17 cellular contexts compared by ENCODE assay signal in genomic region chr12:12263909-12264308, GRCh38. TPM values are rescaled to one million over a fixed set of nuclear protein-coding genes. Genes with fewer than 3 reads are reported as not detected.
DNase-seq lines count a peak whose midpoint lies in the region; ATAC-seq, FAIRE-seq and TF ChIP-seq lines count a peak whose summit lies in the region.
"Had no signal": no experiment of that assay in that cellular context is flagged by ENCODE, and none has a peak within 500 bp of the region (broad histone marks: within the 10 kb centered on the region; RNA-seq: fewer than 3 reads in every experiment).

No MANE protein-coding gene starts in this region.

- TF ChIP-seq RAD21 in HepG2 (CRISPR knock-in tag; IDR thresholded peaks at IDR 0.05), result no peak

- H4K20me1 ChIP-seq in GM23248 (ENCODE audit: insufficient read depth) (no peaks in the 10 kb centered on the region), HepG2 (ENCODE audit: insufficient read depth, low read length) (peaks cover 30% of the 10 kb centered on the region)

- ATAC-seq in HepG2, result no peak
- no peak for ATAC-seq in gastrocnemius medialis
- ATAC-seq in HG03439 (IDR thresholded peaks at IDR 0.05; ENCODE audit: unreplicated experiment), result no peak
- ATAC-seq in GM21717 (IDR thresholded peaks at IDR 0.05; ENCODE audit: unreplicated experiment), result no peak
- ATAC-seq: stimulated activated naive CD8-positive, alpha-beta T cell treated with anti-CD3 and anti-CD28 coated beads, Interleukin-15, amount 100 ng/mL, for 72 hours had no signal

- TF ChIP-seq POLR2A in HepG2 (IDR thresholded peaks at IDR 0.05; ENCODE audit: insufficient read depth in 1 of 2, low read depth in 2 of 2, low read length in 2 of 2) (no peak), gastrocnemius medialis (IDR thresholded peaks at IDR 0.05) (no peak)

- H3K9ac ChIP-seq in GM23248 (no peak overlapping the region), adipocyte (ENCODE audit: low read length) (no peak overlapping the region), HepG2 (ENCODE audit: insufficient read depth, low read depth, low read length) (no peak overlapping the region)

- H2AFZ ChIP-seq in GM23248 (no peak overlapping the region), HepG2 (ENCODE audit: low read length) (no peak overlapping the region)

- no peak for TF ChIP-seq EP300 in HepG2 (IDR thresholded peaks at IDR 0.05; ENCODE audit: low read depth in 2 of 2, low read length in 2 of 2)
- TF ChIP-seq EP300 in HepG2 (CRISPR knock-in tag; IDR thresholded peaks at IDR 0.05; ENCODE audit: borderline replicate concordance), result no peak

- no peak overlapping the region for H3K27ac ChIP-seq in GM23248
- H3K27ac ChIP-seq in HepG2 (ENCODE audit: extremely low read length, insufficient read depth, low read length), result no peak overlapping the region
- peak overlapping the region in 3 of 4 donors; percentile 90 to 99 (median 98) for H3K27ac ChIP-seq in gastrocnemius medialis
- no peak overlapping the region for H3K27ac ChIP-seq in caudate nucleus (ENCODE audit: low read depth, low read length)
- H3K27ac ChIP-seq in tibial artery, result no peak overlapping the region
- H3K27ac ChIP-seq: cardiac muscle cell had no signal

- peak overlapping the region; percentile 29 for H3K4me2 ChIP-seq in GM23248 (ENCODE audit: unreplicated experiment)
- H3K4me2 ChIP-seq in HepG2 (ENCODE audit: low read depth, low read length), result peak overlapping the region; percentile 96

- BruUV-seq in HepG2 (replicated peaks; lab: Mats Ljungman, UMichigan), result no TSS peak

- peaks cover 78% of the 10 kb centered on the region for H3K79me2 ChIP-seq in GM23248 (ENCODE audit: insufficient read depth)
- peaks cover 77% of the 10 kb centered on the region for H3K79me2 ChIP-seq in HepG2 (ENCODE audit: insufficient read depth, low read length)

- POLR2A ChIA-PET in HepG2 (lab: Yijun Ruan, JAX), result interaction anchor here (1.1 kb wide), 1 partner anchor 93 kb away, joined by 3 read pairs; the partner anchor contains the start of gene BORCS5

- TF ChIP-seq CTCF in HepG2 (CRISPR knock-in tag; IDR thresholded peaks at IDR 0.05) (no peak), gastrocnemius medialis (IDR thresholded peaks at IDR 0.05 in 4 of 5, conservative IDR thresholded peaks at IDR 0.05 in 1 of 5) (no peak), tibial artery (IDR thresholded peaks at IDR 0.05) (no peak)

- H3K4me3 ChIP-seq in GM23248, result peak overlapping the region; percentile 85; the same call in 1 of the 2 replicates
- H3K4me3 ChIP-seq in adipocyte (ENCODE audit: low read length), result peak overlapping the region; percentile 95
- H3K4me3 ChIP-seq in HepG2 (replicated peaks in 1 of 3; ENCODE audit: insufficient read depth in 1 of 3, low read depth in 2 of 3, low read length in 3 of 3), result peak overlapping the region in 2 of 3 experiments; percentile 90 to 95; a peak in 4 of 6 replicates
- no peak overlapping the region for H3K4me3 ChIP-seq in gastrocnemius medialis
- H3K4me3 ChIP-seq in tibial artery, result no peak overlapping the region

- WGBS in GM23248 (ENCODE audit: low coverage in 1 of 2, low lambda C conversion rate in 2 of 2, missing lambda C conversion rate in 2 of 2), 2 experiments, result 46 to 56% methylated on average over 2 of the region's 2 CpGs
- 39% methylated on average over 2 of the region's 2 CpGs for WGBS in HepG2 (ENCODE audit: low lambda C conversion rate)

- in situ Hi-C loops in GM23248 (cut with MboI), result no loop called here
- in situ Hi-C loops in HepG2 (cut with HindIII; ENCODE audit: extremely low pct_ligation_motif_present, low pct_unique_long_range_greater_than_20kb), result no loop called here
- in situ Hi-C loops in gastrocnemius medialis (cut with MboI; ENCODE audit: low sequenced_read_pairs in 4 of 4), result no loop called here

- CTCF ChIA-PET in HepG2 (lab: Yijun Ruan, JAX; ENCODE audit: low intra/inter-chr PET ratio, low total read pairs), result no interaction called here

- peak; percentile 30 for FAIRE-seq in HepG2 (lab: Jason Lieb, UNC)

- H3K27me3 ChIP-seq in GM23248 (replicated peaks; ENCODE audit: insufficient read depth), result no peaks in the 10 kb centered on the region
- no peaks in the 10 kb centered on the region for H3K27me3 ChIP-seq in adipocyte (replicated peaks; ENCODE audit: control insufficient read depth, insufficient read depth, low read length)
- H3K27me3 ChIP-seq in HepG2 (ENCODE audit: control insufficient read depth in 1 of 2, insufficient read depth in 2 of 2, low read length in 2 of 2), result no peaks in the 10 kb centered on the region; a peak in 1 of 5 replicates
- no peaks in the 10 kb centered on the region for H3K27me3 ChIP-seq in gastrocnemius medialis
- no peaks in the 10 kb centered on the region for H3K27me3 ChIP-seq in tibial artery
- H3K27me3 ChIP-seq: cardiac muscle cell had no signal

- intact Hi-C loops in HepG2 (cut with micrococcal nuclease; ENCODE audit: unreplicated experiment) (no loop called here), gastrocnemius medialis (cut with DNase I; ENCODE audit: low total_unique reads) (loop anchor here (10.0 kb wide), 2 partner anchors 479 to 619 kb away; partner anchors contain the start of gene ETV6), tibial artery (cut with DNase I; ENCODE audit: low total_unique reads) (loop anchor here (10.0 kb wide), 1 partner anchor 451 kb away; the partner anchor contains the start of gene CDKN1B)

- H3K4me1 ChIP-seq in GM23248 (ENCODE audit: insufficient read depth) (0 out of 2 replicates have a peak, but pooled peaks cover 7% of the 10 kb centered on the region), adipocyte (ENCODE audit: control insufficient read depth, insufficient read depth, low read length) (peaks cover 14% of the 10 kb centered on the region), HepG2 (ENCODE audit: insufficient read depth, low read length) (peaks cover 41% of the 10 kb centered on the region), gastrocnemius medialis (peaks cover 21 to 25% of the 10 kb centered on the region in 2 donors), tibial artery (peaks cover 0 to 20% (median 8%) of the 10 kb centered on the region in 4 donors)

- H3K36me3 ChIP-seq in GM23248 (ENCODE audit: low read depth) (no peaks in the 10 kb centered on the region), adipocyte (ENCODE audit: control insufficient read depth, insufficient read depth, low read length, severe bottlenecking) (no peaks in the 10 kb centered on the region), HepG2 (replicated peaks in 1 of 2; ENCODE audit: control insufficient read depth in 1 of 2, insufficient read depth in 2 of 2, low read length in 2 of 2) (no peaks in the 10 kb centered on the region), gastrocnemius medialis (no peaks in the 10 kb centered on the region), tibial artery (no peaks in the 10 kb centered on the region)
- H3K36me3 ChIP-seq: cardiac muscle cell had no signal

- no peaks in the 10 kb centered on the region for H3K9me2 ChIP-seq in GM23248 (ENCODE audit: insufficient read depth)

- H3F3A ChIP-seq in GM23248 (ENCODE audit: insufficient read depth), result peaks cover 13% of the 10 kb centered on the region; the same call in 1 of the 2 replicates

- DNase-seq in GM23248, result no peak
- DNase-seq in adipocyte (ENCODE audit: low read depth), result peak; percentile 38
- DNase-seq in HepG2 (ENCODE audit: low spot score), result no peak
- no peak for DNase-seq in gastrocnemius medialis
- DNase-seq in caudate nucleus (lab: John Stamatoyannopoulos, UW), result no peak
- DNase-seq in tibial artery, result no peak
- DNase-seq: activated naive CD4-positive, alpha-beta T cell treated with anti-CD3 and anti-CD28 coated beads, Interleukin-2, amount 50 U/mL, for 16 hours; DMS 273 treated with DMSO at 0.1 percent for 48 hours; H7; NCI-H2081; NCI-H524 treated with DMSO at 0.1 percent for 48 hours; OCI-M1; stimulated activated CD4-positive, alpha-beta T cell treated with anti-CD3 and anti-CD28 coated beads, Interleukin-15, amount 100 ng/mL, for 24 hours; stimulated activated naive CD8-positive, alpha-beta T cell treated with anti-CD3 and anti-CD28 coated beads, Interleukin-15, amount 100 ng/mL, for 72 hours had no signal

- no peaks in the 10 kb centered on the region for H3K9me3 ChIP-seq in GM23248 (ENCODE audit: low read depth)
- no peaks in the 10 kb centered on the region for H3K9me3 ChIP-seq in adipocyte (ENCODE audit: control insufficient read depth, low read length)
- H3K9me3 ChIP-seq in HepG2 (ENCODE audit: low read length), result no peaks in the 10 kb centered on the region
- H3K9me3 ChIP-seq in gastrocnemius medialis, result no peaks in the 10 kb centered on the region
- no peaks in the 10 kb centered on the region for H3K9me3 ChIP-seq in tibial artery

TF ChIP-seq in HepG2, 621 proteins besides CTCF, POLR2A, EP300 and RAD21 (continues in another document):
- TF ChIP-seq CEBPB (IDR thresholded peaks at IDR 0.05; ENCODE audit: borderline replicate concordance, low read depth, low read length) (peak; percentile 58; the same call in 1 of the 2 replicates), HNRNPH1 (optimal IDR thresholded peaks at IDR 0.05; ENCODE audit: low read depth, low read length) (no peak)

RNA-seq across cellular contexts. Expression of gene LRP6, which starts 2.9 kb away (rescaled TPM):
- 19.2 and 20.1 TPM in 2 replicates for total RNA-seq in GM23248 (2014; rRNA removed; shearing (Covaris generic))
- 10.3 and 10.8 TPM in 2 replicates for polyA plus RNA-seq in GM23248 (2016; fragmentation: Nextera tagmentation; extraction: Ambion mirVana)
- total RNA-seq in HepG2 (2016; rRNA removed; fragmentation: Illumina TruSeq; extraction: Trizol), result 31.7 and 42.0 TPM in 2 replicates
- 30.2 and 33.3 TPM in 2 replicates for total RNA-seq in HepG2 (2016; cell fraction: cytosol; rRNA removed; fragmentation: Illumina TruSeq; extraction: Trizol; ENCODE audit: low read depth)
- 29.5 and 42.3 TPM in 2 replicates for total RNA-seq in HepG2 (2016; cell fraction: insoluble cytoplasmic fraction; rRNA removed; fragmentation: Illumina TruSeq; extraction: Trizol)
- total RNA-seq in HepG2 (2016; cell fraction: membrane; rRNA removed; fragmentation: Illumina TruSeq; extraction: Trizol), result 19.7 and 24.2 TPM in 2 replicates
- total RNA-seq in HepG2 (2016; cell fraction: nucleus; rRNA removed; fragmentation: Illumina TruSeq; extraction: Trizol), result 59.6 and 64.7 TPM in 2 replicates
- polyA plus RNA-seq in HepG2 (2011; rRNA removed), result 28.4 and 33.8 TPM in 2 replicates
- 24.8 and 30.7 TPM in 2 replicates for polyA plus RNA-seq in HepG2 (2011; cell fraction: cytosol; rRNA removed)
- 50.2 and 50.3 TPM in 2 replicates for polyA plus RNA-seq in HepG2 (2011; cell fraction: nucleus; rRNA removed)
- 16.9 and 17.6 TPM in 2 replicates for polyA plus RNA-seq in HepG2 (2012)
- polyA plus RNA-seq in HepG2 (2016; cell fraction: cytosol; fragmentation: Illumina TruSeq; extraction: Trizol; ENCODE audit: low read depth), result 0.83 and 1.0 TPM in 2 replicates
- polyA plus RNA-seq in HepG2 (2016; cell fraction: insoluble cytoplasmic fraction; fragmentation: Illumina TruSeq; extraction: Trizol; ENCODE audit: low read depth), result 7.8 and 9.5 TPM in 2 replicates
- 1.5 and 1.6 TPM in 2 replicates for polyA plus RNA-seq in HepG2 (2016; cell fraction: membrane; fragmentation: Illumina TruSeq; extraction: Trizol; ENCODE audit: low read depth)
- polyA plus RNA-seq in HepG2 (2016; cell fraction: nucleus; fragmentation: Illumina TruSeq; extraction: Trizol; ENCODE audit: insufficient read depth, low read depth), result 31.3 and 31.9 TPM in 2 replicates
- polyA minus RNA-seq in HepG2 (2011; rRNA and poly(A)+ RNA removed; ENCODE audit: low replicate concordance), result 201 and 238 TPM in 2 replicates
- polyA minus RNA-seq in HepG2 (2011; cell fraction: cytosol; rRNA and poly(A)+ RNA removed), result 59.0 and 61.1 TPM in 2 replicates
- polyA minus RNA-seq in HepG2 (2011; cell fraction: nucleus; rRNA and poly(A)+ RNA removed), result 83.0 and 116 TPM in 2 replicates
- total RNA-seq in gastrocnemius medialis, result 10 to 100 TPM in 3 of 4 donors, 1 to 10 TPM in 1; 9.5 to 21.4 (median 14.7) TPM

Comparison
In these comparisons a context has a peak if more than half of its experiments do, and no peak if none do; other contexts are left out.
1. H3K27ac ChIP-seq: peak in gastrocnemius medialis (3 of 4); none in GM23248 (single experiment), HepG2 (single experiment), caudate nucleus (single experiment) and tibial artery (0 of 2).
2. H3K4me3 ChIP-seq: peak in GM23248 (single experiment), adipocyte (single experiment) and HepG2 (2 of 3); none in gastrocnemius medialis (0 of 4) and tibial artery (0 of 2).